1 cellular context compared by ENCODE assay signal in genomic region chr12:75390899-75391538, GRCh38.
TF ChIP-seq lines count a peak whose summit lies in the region.

Gene GLIPR1L2, plus strand, starts transcription at chr12:75391089. Its CDS starts 28 bp downstream, at chr12:75391117.

TF ChIP-seq in GM12878, 131 proteins besides CTCF, POLR2A, EP300 and RAD21 (continued from another document and continues in another):
- TF ChIP-seq IRF5 (IDR thresholded peaks at IDR 0.05; ENCODE audit: borderline replicate concordance) (no peak), PML (IDR thresholded peaks at IDR 0.05; ENCODE audit: low read length) (0 out of 2 replicates have a peak, but pooled peaks have one; percentile 8), CUX1 (IDR thresholded peaks at IDR 0.05; ENCODE audit: insufficient replicate concordance, low read depth, low read length) (no peak), BCL11A (IDR thresholded peaks at IDR 0.05; ENCODE audit: low read depth, low read length) (0 out of 2 replicates have a peak, but pooled peaks have one; percentile 3), NR2C1 (IDR thresholded peaks at IDR 0.05) (no peak), SUPT20H (IDR thresholded peaks at IDR 0.05; ENCODE audit: borderline replicate concordance, control insufficient read depth, low read depth, low read length) (no peak), GATAD2B (conservative IDR thresholded peaks at IDR 0.05; ENCODE audit: low read depth) (peak; percentile 54; the same call in 1 of the 2 replicates), TCF7 (IDR thresholded peaks at IDR 0.05; ENCODE audit: borderline replicate concordance) (no peak), BCL3 (IDR thresholded peaks at IDR 0.05; ENCODE audit: borderline replicate concordance, insufficient read depth, low read depth, low read length, poor library complexity, severe bottlenecking) (no peak), IRF3 (IDR thresholded peaks at IDR 0.05) (no peak), REST (IDR thresholded peaks at IDR 0.05; ENCODE audit: low read depth, low read length) (no peak), NR2C2 (IDR thresholded peaks at IDR 0.05; ENCODE audit: borderline replicate concordance, control insufficient read depth, insufficient read length, low read depth) (no peak), MAX (IDR thresholded peaks at IDR 0.05; ENCODE audit: low read depth, low read length) (peak; percentile 77), NKRF (conservative IDR thresholded peaks at IDR 0.05) (no peak; the same call in none of the 2 replicates), CHD4 (IDR thresholded peaks at IDR 0.05) (no peak), ZNF207 (IDR thresholded peaks at IDR 0.05; ENCODE audit: borderline replicate concordance) (peak; percentile 51; the same call in 1 of the 2 replicates), CEBPB (IDR thresholded peaks at IDR 0.05; ENCODE audit: borderline replicate concordance in 1 of 2, low read depth in 2 of 2, low read length in 2 of 2) (no peak), LARP7 (IDR thresholded peaks at IDR 0.05) (no peak), E2F4 (IDR thresholded peaks at IDR 0.05; ENCODE audit: low read depth, low read length) (no peak; the same call in 1 of the 2 replicates), SP1 (IDR thresholded peaks at IDR 0.05; ENCODE audit: low read depth, low read length) (peak; percentile 3), ZNF384 (IDR thresholded peaks at IDR 0.05; ENCODE audit: borderline replicate concordance, low read depth, low read length) (no peak), TARDBP (IDR thresholded peaks at IDR 0.05; ENCODE audit: borderline replicate concordance) (no peak), RBBP5 (conservative IDR thresholded peaks at IDR 0.05) (no peak), TCF12 (IDR thresholded peaks at IDR 0.05; ENCODE audit: low read depth, low read length) (0 out of 2 replicates have a peak, but pooled peaks have one; percentile 32), TBL1XR1 (IDR thresholded peaks at IDR 0.05; ENCODE audit: low read depth, low read length) (0 out of 2 replicates have a peak, but pooled peaks have one; percentile 54), RELB (IDR thresholded peaks at IDR 0.05; ENCODE audit: low read depth) (no peak), MTA3 (IDR thresholded peaks at IDR 0.05; ENCODE audit: borderline replicate concordance, low read length) (no peak), ZBTB40 (IDR thresholded peaks at IDR 0.05; ENCODE audit: borderline replicate concordance) (no peak; the same call in 1 of the 2 replicates), STAT1 (conservative IDR thresholded peaks at IDR 0.05) (no peak), NBN (IDR thresholded peaks at IDR 0.05) (peak; percentile 69; the same call in 1 of the 2 replicates), STAT3 (IDR thresholded peaks at IDR 0.05; ENCODE audit: low read depth, low read length) (no peak), FOS (IDR thresholded peaks at IDR 0.05; ENCODE audit: borderline replicate concordance, extremely low read depth, insufficient read length) (no peak), NR2F1 (conservative IDR thresholded peaks at IDR 0.05) (no peak), HDAC2 (IDR thresholded peaks at IDR 0.05) (no peak)
